ENCODE assay signal across 21 cellular contexts in the genomic region with DNA sequence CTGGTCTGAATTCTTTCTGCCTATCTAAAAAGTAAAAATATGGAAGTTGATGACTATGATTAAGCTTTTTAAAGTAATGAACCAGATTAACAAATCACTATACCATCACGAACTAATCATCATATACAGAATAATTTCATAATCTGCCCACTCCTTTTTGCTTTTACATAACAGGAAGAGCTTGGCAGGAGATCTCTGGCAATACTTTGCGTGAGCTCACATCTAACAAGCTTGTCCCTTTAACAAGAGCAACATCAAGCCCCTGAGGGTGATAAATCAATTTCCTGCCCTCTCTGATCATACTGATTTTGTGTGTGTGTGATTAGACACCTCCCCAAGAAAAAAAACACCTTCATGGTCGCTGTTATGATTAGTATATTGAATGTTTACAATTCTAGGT.
A peak's percentile ranks its signal among the peaks of the same experiment; 100 is the strongest.
DNase-seq lines count a peak whose midpoint lies in the region; ATAC-seq, FAIRE-seq and TF ChIP-seq lines count a peak whose summit lies in the region.
"Had no signal": no experiment of that assay in that cellular context is flagged by ENCODE, and none has a peak within 500 bp of the region (broad histone marks: within the 10 kb centered on the region; RNA-seq: fewer than 3 reads in every experiment).

No MANE protein-coding gene starts in this region.

- no peak for FAIRE-seq in HTR-8/SVneo (lab: Jason Lieb, UNC)
- FAIRE-seq: kidney had no signal

- H3K9ac ChIP-seq in skeletal muscle satellite cell (ENCODE audit: low read depth, low read length) = no peak overlapping the region

- peak overlapping the region; percentile 48 for H3K4me2 ChIP-seq in skeletal muscle satellite cell (ENCODE audit: low read length)

- H3K4me3 ChIP-seq in adrenal gland (no peak overlapping the region), fibroblast of pulmonary artery (replicated peaks; ENCODE audit: low read depth, low read length) (no peak overlapping the region), skeletal muscle satellite cell (ENCODE audit: low read length) (no peak overlapping the region)
- H3K4me3 ChIP-seq: esophagus muscularis mucosa, heart right ventricle, ovary, SJCRH30, tibial artery had no signal

- H3K4me1 ChIP-seq in adrenal gland (replicated peaks in 1 of 2) (peaks cover 24 to 72% of the 10 kb centered on the region in 2 donors), skeletal muscle satellite cell (ENCODE audit: control insufficient read depth, insufficient read depth, low read length) (peaks cover 42% of the 10 kb centered on the region)
- H3K4me1 ChIP-seq: SJCRH30 had no signal

- peak; percentile 45 for DNase-seq in GF-D8 (lab: John Stamatoyannopoulos, UW)
- no peak for DNase-seq in adrenal gland
- peak; percentile 52 for DNase-seq in fibroblast of pulmonary artery (ENCODE audit: low read depth)
- no peak for DNase-seq in stimulated activated CD4-positive, alpha-beta T cell treated with anti-CD3 and anti-CD28 coated beads, Interleukin-4, amount 100 ng/mL, for 1 hour
- DNase-seq in GM20000 (ENCODE audit: low spot score) = no peak
- no peak for DNase-seq in HTR-8/SVneo (ENCODE audit: insufficient read length, low spot score)
- DNase-seq: activated CD4-positive, alpha-beta T cell treated with anti-CD3 and anti-CD28 coated beads for 1 hour; activated CD8-positive, alpha-beta memory T cell treated with anti-CD3 and anti-CD28 coated beads, Interleukin-2, amount 10 ng/mL, durations not matched to agents 7 days and 5 days; activated gamma-delta T cell treated with Interleukin-2 at 50 U/mL for 16 hours; aorta; C1 segment of cervical spinal cord; heart right ventricle; kidney; NCI-H1694; NCI-H446 treated with DMSO at 0.1 percent for 48 hours; ovary; SJCRH30 had no signal

- H3K9me3 ChIP-seq in adrenal gland (replicated peaks in 1 of 3) (no peaks in the 10 kb centered on the region), skeletal muscle satellite cell (replicated peaks; ENCODE audit: low read length) (no peaks in the 10 kb centered on the region)
- H3K9me3 ChIP-seq: esophagus muscularis mucosa, heart right ventricle, ovary, SJCRH30, tibial artery had no signal

- no peaks in the 10 kb centered on the region for H3K36me3 ChIP-seq in adrenal gland (replicated peaks in 1 of 2)
- no peaks in the 10 kb centered on the region for H3K36me3 ChIP-seq in skeletal muscle satellite cell (ENCODE audit: insufficient read depth, low read length)
- H3K36me3 ChIP-seq: esophagus muscularis mucosa, heart right ventricle, ovary, SJCRH30, tibial artery had no signal

- intact Hi-C loops in adrenal gland (cut with DNase I) = no loop called here

- WGBS in adrenal gland, 4 donors = 66 to 78% (median 72%) methylated on average over 3 of the region's 3 CpGs

- H3K27ac ChIP-seq in adrenal gland = peak overlapping the region in 3 of 5 donors; percentile 54 to 78 (median 68)
- H3K27ac ChIP-seq: esophagus muscularis mucosa, heart right ventricle, ovary, SJCRH30, tibial artery had no signal

- no peak for TF ChIP-seq CTCF in adrenal gland (IDR thresholded peaks at IDR 0.05)
- no peak for TF ChIP-seq CTCF in fibroblast of pulmonary artery (IDR thresholded peaks at IDR 0.05; ENCODE audit: low read length, missing control alignments)
- TF ChIP-seq CTCF in GM20000 (IDR thresholded peaks at IDR 0.05; ENCODE audit: extremely low read depth, missing control alignments) = no peak

- no peak for ATAC-seq in HG03521 (IDR thresholded peaks at IDR 0.05; ENCODE audit: unreplicated experiment)
- ATAC-seq: activated CD8-positive, alpha-beta memory T cell treated with anti-CD3 and anti-CD28 coated beads, Interleukin-2, amount 10 ng/mL, durations not matched to agents 7 days and 5 days had no signal

- no peaks in the 10 kb centered on the region for H3K27me3 ChIP-seq in adrenal gland
- no peaks in the 10 kb centered on the region for H3K27me3 ChIP-seq in skeletal muscle satellite cell (ENCODE audit: control insufficient read depth, insufficient read depth, low read length)
- H3K27me3 ChIP-seq: esophagus muscularis mucosa, heart right ventricle, ovary, SJCRH30, tibial artery had no signal

- no peak for TF ChIP-seq POLR2A in adrenal gland (IDR thresholded peaks at IDR 0.05)

Comparison
In these comparisons a context has a peak if more than half of its experiments do, and no peak if none do; other contexts are left out.
1. DNase-seq: peak in GF-D8 (single experiment) and fibroblast of pulmonary artery (single experiment); none in adrenal gland (0 of 7), stimulated activated CD4-positive, alpha-beta T cell treated with anti-CD3 and anti-CD28 coated beads, Interleukin-4, amount 100 ng/mL, for 1 hour (single experiment), GM20000 (single experiment) and HTR-8/SVneo (single experiment).